ENCODE assay signal across 22 cellular contexts in the genomic region with DNA sequence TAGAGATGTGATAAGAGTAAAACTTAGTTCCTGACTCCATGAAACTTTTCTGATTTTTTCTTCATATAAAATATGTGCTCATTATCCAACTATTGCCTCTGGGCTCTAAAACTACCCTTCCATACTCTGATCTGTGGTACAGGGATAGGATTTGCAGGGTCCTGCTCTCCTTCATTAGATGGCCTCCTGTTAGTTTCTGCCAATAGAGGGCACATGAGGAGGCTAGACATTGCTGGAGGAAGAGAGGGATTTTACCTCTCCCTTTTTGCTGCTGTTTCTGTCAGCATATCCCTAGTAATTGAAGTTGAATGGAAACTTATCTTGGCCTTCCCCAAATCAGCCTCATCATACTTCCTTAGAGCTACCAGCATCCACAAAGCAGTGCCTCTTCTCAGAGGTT.
DNase-seq lines count a peak whose midpoint lies in the region; ATAC-seq and TF ChIP-seq lines count a peak whose summit lies in the region.
"Had no signal": no experiment of that assay in that cellular context is flagged by ENCODE, and none has a peak within 500 bp of the region (broad histone marks: within the 10 kb centered on the region; RNA-seq: fewer than 3 reads in every experiment).

No MANE protein-coding gene starts in this region.

- H4K20me1 ChIP-seq in Loucy (ENCODE audit: insufficient read depth, low read length, poor library complexity, severe bottlenecking): no peaks in the 10 kb centered on the region
- no peaks in the 10 kb centered on the region for H4K20me1 ChIP-seq in smooth muscle cell (ENCODE audit: low read depth)
- H4K20me1 ChIP-seq in PC-9 (ENCODE audit: insufficient read depth): no peaks in the 10 kb centered on the region

- BruUV-seq in PC-9 (replicated peaks; lab: Mats Ljungman, UMichigan): no TSS peak

- H3K9me3 ChIP-seq in Loucy (ENCODE audit: insufficient read depth, low read depth, low read length): no peaks in the 10 kb centered on the region
- no peaks in the 10 kb centered on the region for H3K9me3 ChIP-seq in smooth muscle cell (replicated peaks; ENCODE audit: low read depth)
- no peaks in the 10 kb centered on the region for H3K9me3 ChIP-seq in PC-9 (ENCODE audit: insufficient read depth, low read depth)

- H3K4me3 Mint-ChIP-seq in chondrocyte (ENCODE audit: unreplicated experiment): no peak overlapping the region
- H3K4me3 Mint-ChIP-seq: CD14-positive monocyte, T-helper 17 cell had no signal

- H3K4me1 ChIP-seq in Loucy (ENCODE audit: insufficient read depth, low read length, poor library complexity, severe bottlenecking): no peaks in the 10 kb centered on the region
- no peaks in the 10 kb centered on the region for H3K4me1 ChIP-seq in smooth muscle cell (ENCODE audit: low read depth)
- H3K4me1 ChIP-seq in PC-9 (replicated peaks; ENCODE audit: insufficient read depth): no peaks in the 10 kb centered on the region

- no peak for ATAC-seq in left colon
- ATAC-seq: HepG2, T-helper 17 cell had no signal

- H3K36me3 ChIP-seq in Loucy (ENCODE audit: insufficient read depth, low read length) (no peaks in the 10 kb centered on the region), smooth muscle cell (ENCODE audit: low read depth) (no peaks in the 10 kb centered on the region), PC-9 (ENCODE audit: low read depth) (no peaks in the 10 kb centered on the region)

- no peak overlapping the region for H3K4me3 ChIP-seq in Loucy (ENCODE audit: low read length, poor library complexity, severe bottlenecking)
- H3K4me3 ChIP-seq in smooth muscle cell: no peak overlapping the region
- no peak overlapping the region for H3K4me3 ChIP-seq in PC-9

- H3K4me1 Mint-ChIP-seq in chondrocyte (ENCODE audit: low read depth): no peaks in the 10 kb centered on the region
- H3K4me1 Mint-ChIP-seq: CD14-positive monocyte, T-helper 17 cell had no signal

- DNase-seq in H4 (ENCODE audit: low spot score): peak; percentile 29
- DNase-seq in chondrocyte (ENCODE audit: low spot score): no peak
- DNase-seq in smooth muscle cell (lab: John Stamatoyannopoulos, UW; ENCODE audit: unreplicated experiment): no peak
- no peak for DNase-seq in PC-9
- no peak for DNase-seq in activated naive CD4-positive, alpha-beta T cell treated with anti-CD3 and anti-CD28 coated beads, Interleukin-2, amount 50 U/mL, for 16 hours
- no peak for DNase-seq in left colon
- DNase-seq: ACHN, DMS79 treated with DMSO at 0.1 percent for 48 hours, GOT3, NCI-H1048, NCI-H1436, NCI-H1930, NCI-H345, NCI-H526, OCI-M1, SIG-M5, T-helper 17 cell had no signal

- H3K4me2 ChIP-seq in Loucy (ENCODE audit: low read depth, low read length, poor library complexity, severe bottlenecking): no peak overlapping the region
- no peak overlapping the region for H3K4me2 ChIP-seq in smooth muscle cell
- no peak overlapping the region for H3K4me2 ChIP-seq in PC-9
- H3K4me2 ChIP-seq: KMS-11 had no signal

- H3F3A ChIP-seq in Loucy (ENCODE audit: low read depth): no peaks in the 10 kb centered on the region
- H3F3A ChIP-seq in smooth muscle cell (ENCODE audit: low read depth): no peaks in the 10 kb centered on the region
- no peaks in the 10 kb centered on the region for H3F3A ChIP-seq in PC-9 (ENCODE audit: insufficient read depth, low read depth)

- H2AFZ ChIP-seq in Loucy (ENCODE audit: low read length) (no peak overlapping the region), smooth muscle cell (ENCODE audit: low read depth) (no peak overlapping the region), PC-9 (no peak overlapping the region)

- H3K27ac ChIP-seq in smooth muscle cell (ENCODE audit: low read depth) (no peak overlapping the region), PC-9 (no peak overlapping the region)
- H3K27ac ChIP-seq: KMS-11, RWPE1 had no signal

- CTCF ChIA-PET in PC-9 (lab: Charles Lee): no interaction called here

- no peak overlapping the region for H3K9ac ChIP-seq in Loucy (ENCODE audit: low read depth, low read length, poor library complexity, severe bottlenecking)
- H3K9ac ChIP-seq in smooth muscle cell (ENCODE audit: low read depth): no peak overlapping the region
- H3K9ac ChIP-seq: KMS-11 had no signal

- H3K9me2 ChIP-seq in Loucy (replicated peaks; ENCODE audit: low read depth, low read length) (no peaks in the 10 kb centered on the region), PC-9 (ENCODE audit: insufficient read depth) (no peaks in the 10 kb centered on the region)

- no peak overlapping the region for H3K27ac Mint-ChIP-seq in chondrocyte (ENCODE audit: unreplicated experiment)
- H3K27ac Mint-ChIP-seq: CD14-positive monocyte, T-helper 17 cell had no signal

- intact Hi-C loops in PC-9 (cut with micrococcal nuclease; ENCODE audit: unreplicated experiment): no loop called here
- intact Hi-C loops in left colon (cut with DNase I, micrococcal nuclease): no loop called here

- H3K27me3 Mint-ChIP-seq in chondrocyte (ENCODE audit: low read depth): no peaks in the 10 kb centered on the region
- H3K27me3 Mint-ChIP-seq: T-helper 17 cell had no signal

- peak; percentile 35 for TF ChIP-seq CTCF in Loucy (conservative IDR thresholded peaks at IDR 0.05; ENCODE audit: low read length)
- TF ChIP-seq CTCF in chondrocyte (IDR thresholded peaks at IDR 0.05): peak; percentile 23
- TF ChIP-seq CTCF in smooth muscle cell (IDR thresholded peaks at IDR 0.05; ENCODE audit: borderline replicate concordance, insufficient read depth, poor library complexity, severe bottlenecking): peak; percentile 4
- no peak for TF ChIP-seq CTCF in PC-9 (conservative IDR thresholded peaks at IDR 0.05)

- peaks cover 3% of the 10 kb centered on the region for H3K9me3 Mint-ChIP-seq in chondrocyte (ENCODE audit: low read depth)

- no peaks in the 10 kb centered on the region for H3K79me2 ChIP-seq in Loucy (ENCODE audit: insufficient read depth, low read length)
- H3K79me2 ChIP-seq in smooth muscle cell (ENCODE audit: low read depth): no peaks in the 10 kb centered on the region
- no peaks in the 10 kb centered on the region for H3K79me2 ChIP-seq in PC-9 (ENCODE audit: low read depth)

- POLR2A ChIA-PET in PC-9 (lab: Charles Lee; ENCODE audit: unreplicated experiment): no interaction called here

- H3K27me3 ChIP-seq in Loucy (ENCODE audit: insufficient read depth, low read length, poor library complexity, severe bottlenecking) (no peaks in the 10 kb centered on the region), smooth muscle cell (ENCODE audit: low read depth) (no peaks in the 10 kb centered on the region), PC-9 (ENCODE audit: insufficient read depth, low read depth) (no peaks in the 10 kb centered on the region)

- H3K36me3 Mint-ChIP-seq in chondrocyte (ENCODE audit: low read depth): no peaks in the 10 kb centered on the region
- H3K36me3 Mint-ChIP-seq: CD14-positive monocyte had no signal
